In the genomic region with DNA sequence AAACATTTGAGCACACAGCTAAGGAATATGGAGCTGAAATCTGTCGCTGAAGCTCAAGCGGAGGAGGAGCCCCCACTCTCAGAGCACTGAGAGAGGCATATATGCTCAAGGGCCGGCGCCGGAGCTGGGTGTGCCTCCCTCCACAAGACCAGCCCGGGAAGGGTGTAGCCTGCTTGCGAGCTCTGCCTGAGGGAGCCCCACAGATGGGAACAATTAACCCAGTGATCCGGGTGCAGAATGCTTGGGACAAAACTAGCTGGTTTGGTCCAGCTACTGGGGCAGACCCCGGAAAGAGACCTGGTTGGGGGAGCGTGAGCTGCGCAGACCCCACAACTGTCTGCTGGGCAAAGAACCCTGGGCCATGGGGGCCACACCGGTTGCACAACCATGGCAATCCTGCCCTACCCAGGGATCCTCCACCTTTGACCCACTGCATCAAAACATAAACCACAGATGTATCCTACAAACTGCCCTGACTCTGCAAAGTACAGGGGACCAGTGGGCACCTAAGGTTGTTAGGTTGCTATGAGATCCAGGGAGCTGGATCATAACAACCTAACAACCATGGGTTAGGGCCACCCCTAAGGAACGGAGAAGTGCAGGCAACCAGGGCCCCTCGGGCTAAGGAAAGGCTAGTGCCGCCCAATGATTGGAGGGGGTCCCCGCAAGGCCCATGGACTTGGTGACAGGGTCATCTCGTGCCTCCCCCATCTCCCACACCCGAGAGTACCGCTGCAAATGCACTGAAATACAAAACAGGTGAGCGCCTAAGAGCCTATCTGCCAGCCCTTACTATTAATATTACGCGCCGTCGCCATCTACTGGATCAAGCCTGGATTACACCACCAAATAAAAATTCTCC, we compare ENCODE assay signal across 1 cellular context.
TF ChIP-seq lines count a peak whose summit lies in the region.

No MANE protein-coding gene starts in this region.

TF ChIP-seq in HepG2, 621 proteins besides CTCF, POLR2A, EP300 and RAD21 (continued from another document and continues in another):
- TF ChIP-seq ZNF790 (CRISPR knock-in tag; IDR thresholded peaks at IDR 0.05; ENCODE audit: borderline replicate concordance) (no peak), RBAK (CRISPR knock-in tag; IDR thresholded peaks at IDR 0.05) (no peak), ZNF275 (CRISPR knock-in tag; IDR thresholded peaks at IDR 0.05; ENCODE audit: borderline replicate concordance) (no peak; the same call in 1 of the 2 replicates), KDM1A (CRISPR knock-in tag; IDR thresholded peaks at IDR 0.05) (no peak), RELA (CRISPR knock-in tag; IDR thresholded peaks at IDR 0.05) (no peak), MAFK (conservative IDR thresholded peaks at IDR 0.05 in 1 of 2, IDR thresholded peaks at IDR 0.05 in 1 of 2; ENCODE audit: low read length in 2 of 2) (no peak), ZNF136 (CRISPR knock-in tag; IDR thresholded peaks at IDR 0.05; ENCODE audit: low read depth) (no peak), ZNF205 (CRISPR knock-in tag; IDR thresholded peaks at IDR 0.05) (no peak), HOXA9 (CRISPR knock-in tag; IDR thresholded peaks at IDR 0.05; ENCODE audit: borderline replicate concordance) (no peak), ZNF747 (CRISPR knock-in tag; IDR thresholded peaks at IDR 0.05; ENCODE audit: borderline replicate concordance) (no peak), CEBPG (CRISPR knock-in tag; IDR thresholded peaks at IDR 0.05) (peak; percentile 46; the same call in 1 of the 2 replicates), RARA (CRISPR knock-in tag; IDR thresholded peaks at IDR 0.05) (no peak), MYPOP (CRISPR knock-in tag; IDR thresholded peaks at IDR 0.05) (no peak), ATAD3A (CRISPR knock-in tag; IDR thresholded peaks at IDR 0.05) (no peak), NPAS2 (CRISPR knock-in tag; IDR thresholded peaks at IDR 0.05; ENCODE audit: borderline replicate concordance) (no peak), ZNF615 (CRISPR knock-in tag; IDR thresholded peaks at IDR 0.05; ENCODE audit: borderline replicate concordance) (no peak; the same call in 1 of the 2 replicates), GABPB1 (CRISPR knock-in tag; IDR thresholded peaks at IDR 0.05) (no peak), MTERF4 (CRISPR knock-in tag; IDR thresholded peaks at IDR 0.05) (no peak), GMEB2 (CRISPR knock-in tag; IDR thresholded peaks at IDR 0.05; ENCODE audit: low read depth) (no peak), SMAD1 (CRISPR knock-in tag; IDR thresholded peaks at IDR 0.05; ENCODE audit: borderline replicate concordance, low read depth) (no peak), ZNF644 (CRISPR knock-in tag; IDR thresholded peaks at IDR 0.05; ENCODE audit: low read depth) (no peak), ZNF788 (CRISPR knock-in tag; IDR thresholded peaks at IDR 0.05; ENCODE audit: borderline replicate concordance) (peak; percentile 52; the same call in 1 of the 2 replicates), ZNF879 (CRISPR knock-in tag; IDR thresholded peaks at IDR 0.05) (no peak), NR1H2 (CRISPR knock-in tag; IDR thresholded peaks at IDR 0.05; ENCODE audit: borderline replicate concordance, low read depth) (no peak), GLI4 (CRISPR knock-in tag; IDR thresholded peaks at IDR 0.05; ENCODE audit: borderline replicate concordance) (no peak), PATZ1 (CRISPR knock-in tag; IDR thresholded peaks at IDR 0.05) (peak; percentile 40; the same call in 1 of the 2 replicates), HNRNPK (IDR thresholded peaks at IDR 0.05; ENCODE audit: low read depth, low read length, poor library complexity, severe bottlenecking) (no peak), ZNF768 (CRISPR knock-in tag; IDR thresholded peaks at IDR 0.05) (no peak), CBFB (CRISPR knock-in tag; IDR thresholded peaks at IDR 0.05) (no peak), ETV6 (CRISPR knock-in tag; conservative IDR thresholded peaks at IDR 0.05) (no peak), TAF1 (CRISPR knock-in tag; IDR thresholded peaks at IDR 0.05) (no peak), KLF9 (CRISPR knock-in tag; IDR thresholded peaks at IDR 0.05; ENCODE audit: low read depth) (no peak), NR2F6 (IDR thresholded peaks at IDR 0.05) (no peak), NR2F6 (CRISPR knock-in tag; IDR thresholded peaks at IDR 0.05) (no peak), NAIF1 (CRISPR knock-in tag; IDR thresholded peaks at IDR 0.05; ENCODE audit: borderline replicate concordance) (no peak), ZIK1 (CRISPR knock-in tag; IDR thresholded peaks at IDR 0.05; ENCODE audit: borderline replicate concordance, low read depth) (no peak), FOSL1 (CRISPR knock-in tag; IDR thresholded peaks at IDR 0.05; ENCODE audit: borderline replicate concordance) (no peak), ZNF350 (CRISPR knock-in tag; IDR thresholded peaks at IDR 0.05; ENCODE audit: borderline replicate concordance, low read depth) (no peak), RBM39 (IDR thresholded peaks at IDR 0.05; ENCODE audit: low read depth, low read length, poor library complexity, severe bottlenecking) (no peak), TRIM24 (CRISPR knock-in tag; IDR thresholded peaks at IDR 0.05) (no peak), ZMYM2 (CRISPR knock-in tag; IDR thresholded peaks at IDR 0.05) (peak; percentile 75), ZNF782 (CRISPR knock-in tag; IDR thresholded peaks at IDR 0.05; ENCODE audit: borderline replicate concordance) (no peak; the same call in 1 of the 2 replicates)
- TF ChIP-seq, protein P1, sequence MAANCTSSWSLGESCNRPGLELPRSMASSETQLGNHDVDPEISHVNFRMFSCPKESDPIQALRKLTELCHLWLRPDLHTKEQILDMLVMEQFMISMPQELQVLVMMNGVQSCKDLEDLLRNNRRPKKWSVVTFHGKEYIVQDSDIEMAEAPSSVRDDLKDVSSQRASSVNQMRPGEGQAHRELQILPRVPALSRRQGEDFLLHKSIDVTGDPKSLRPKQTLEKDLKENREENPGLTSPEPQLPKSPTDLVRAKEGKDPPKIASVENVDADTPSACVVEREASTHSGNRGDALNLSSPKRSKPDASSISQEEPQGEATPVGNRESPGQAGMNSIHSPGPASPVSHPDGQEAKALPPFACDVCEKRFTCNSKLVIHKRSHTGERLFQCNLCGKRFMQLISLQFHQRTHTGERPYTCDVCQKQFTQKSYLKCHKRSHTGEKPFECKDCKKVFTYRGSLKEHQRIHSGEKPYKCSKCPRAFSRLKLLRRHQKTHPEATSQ (CRISPR knock-in tag; IDR thresholded peaks at IDR 0.05; ENCODE audit: borderline replicate concordance) = no peak
- TF ChIP-seq, protein P2, sequence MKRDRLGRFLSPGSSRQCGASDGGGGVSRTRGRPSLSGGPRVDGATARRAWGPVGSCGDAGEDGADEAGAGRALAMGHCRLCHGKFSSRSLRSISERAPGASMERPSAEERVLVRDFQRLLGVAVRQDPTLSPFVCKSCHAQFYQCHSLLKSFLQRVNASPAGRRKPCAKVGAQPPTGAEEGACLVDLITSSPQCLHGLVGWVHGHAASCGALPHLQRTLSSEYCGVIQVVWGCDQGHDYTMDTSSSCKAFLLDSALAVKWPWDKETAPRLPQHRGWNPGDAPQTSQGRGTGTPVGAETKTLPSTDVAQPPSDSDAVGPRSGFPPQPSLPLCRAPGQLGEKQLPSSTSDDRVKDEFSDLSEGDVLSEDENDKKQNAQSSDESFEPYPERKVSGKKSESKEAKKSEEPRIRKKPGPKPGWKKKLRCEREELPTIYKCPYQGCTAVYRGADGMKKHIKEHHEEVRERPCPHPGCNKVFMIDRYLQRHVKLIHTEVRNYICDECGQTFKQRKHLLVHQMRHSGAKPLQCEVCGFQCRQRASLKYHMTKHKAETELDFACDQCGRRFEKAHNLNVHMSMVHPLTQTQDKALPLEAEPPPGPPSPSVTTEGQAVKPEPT (CRISPR knock-in tag; IDR thresholded peaks at IDR 0.05; ENCODE audit: low read depth) = no peak
- TF ChIP-seq, protein P3, sequence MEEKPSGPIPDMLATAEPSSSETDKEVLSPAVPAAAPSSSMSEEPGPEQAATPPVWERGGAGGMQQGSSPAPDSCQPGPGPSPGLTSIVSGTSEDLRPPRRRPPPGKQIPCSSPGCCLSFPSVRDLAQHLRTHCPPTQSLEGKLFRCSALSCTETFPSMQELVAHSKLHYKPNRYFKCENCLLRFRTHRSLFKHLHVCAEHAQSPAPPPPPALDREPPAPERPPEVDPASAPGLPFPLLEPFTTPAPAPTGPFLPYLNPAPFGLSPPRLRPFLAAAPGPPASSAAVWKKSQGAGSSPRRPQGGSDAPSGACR (CRISPR knock-in tag; IDR thresholded peaks at IDR 0.05) = no peak
- TF ChIP-seq, protein P4, sequence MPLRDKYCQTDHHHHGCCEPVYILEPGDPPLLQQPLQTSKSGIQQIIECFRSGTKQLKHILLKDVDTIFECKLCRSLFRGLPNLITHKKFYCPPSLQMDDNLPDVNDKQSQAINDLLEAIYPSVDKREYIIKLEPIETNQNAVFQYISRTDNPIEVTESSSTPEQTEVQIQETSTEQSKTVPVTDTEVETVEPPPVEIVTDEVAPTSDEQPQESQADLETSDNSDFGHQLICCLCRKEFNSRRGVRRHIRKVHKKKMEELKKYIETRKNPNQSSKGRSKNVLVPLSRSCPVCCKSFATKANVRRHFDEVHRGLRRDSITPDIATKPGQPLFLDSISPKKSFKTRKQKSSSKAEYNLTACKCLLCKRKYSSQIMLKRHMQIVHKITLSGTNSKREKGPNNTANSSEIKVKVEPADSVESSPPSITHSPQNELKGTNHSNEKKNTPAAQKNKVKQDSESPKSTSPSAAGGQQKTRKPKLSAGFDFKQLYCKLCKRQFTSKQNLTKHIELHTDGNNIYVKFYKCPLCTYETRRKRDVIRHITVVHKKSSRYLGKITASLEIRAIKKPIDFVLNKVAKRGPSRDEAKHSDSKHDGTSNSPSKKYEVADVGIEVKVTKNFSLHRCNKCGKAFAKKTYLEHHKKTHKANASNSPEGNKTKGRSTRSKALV (CRISPR knock-in tag; IDR thresholded peaks at IDR 0.05) = 0 out of 2 replicates have a peak, but pooled peaks have one; percentile 18
- TF ChIP-seq, protein P5, sequence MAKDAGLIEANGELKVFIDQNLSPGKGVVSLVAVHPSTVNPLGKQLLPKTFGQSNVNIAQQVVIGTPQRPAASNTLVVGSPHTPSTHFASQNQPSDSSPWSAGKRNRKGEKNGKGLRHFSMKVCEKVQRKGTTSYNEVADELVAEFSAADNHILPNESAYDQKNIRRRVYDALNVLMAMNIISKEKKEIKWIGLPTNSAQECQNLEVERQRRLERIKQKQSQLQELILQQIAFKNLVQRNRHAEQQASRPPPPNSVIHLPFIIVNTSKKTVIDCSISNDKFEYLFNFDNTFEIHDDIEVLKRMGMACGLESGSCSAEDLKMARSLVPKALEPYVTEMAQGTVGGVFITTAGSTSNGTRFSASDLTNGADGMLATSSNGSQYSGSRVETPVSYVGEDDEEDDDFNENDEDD (CRISPR knock-in tag; IDR thresholded peaks at IDR 0.05; ENCODE audit: borderline replicate concordance) = no peak
- TF ChIP-seq, protein P6, sequence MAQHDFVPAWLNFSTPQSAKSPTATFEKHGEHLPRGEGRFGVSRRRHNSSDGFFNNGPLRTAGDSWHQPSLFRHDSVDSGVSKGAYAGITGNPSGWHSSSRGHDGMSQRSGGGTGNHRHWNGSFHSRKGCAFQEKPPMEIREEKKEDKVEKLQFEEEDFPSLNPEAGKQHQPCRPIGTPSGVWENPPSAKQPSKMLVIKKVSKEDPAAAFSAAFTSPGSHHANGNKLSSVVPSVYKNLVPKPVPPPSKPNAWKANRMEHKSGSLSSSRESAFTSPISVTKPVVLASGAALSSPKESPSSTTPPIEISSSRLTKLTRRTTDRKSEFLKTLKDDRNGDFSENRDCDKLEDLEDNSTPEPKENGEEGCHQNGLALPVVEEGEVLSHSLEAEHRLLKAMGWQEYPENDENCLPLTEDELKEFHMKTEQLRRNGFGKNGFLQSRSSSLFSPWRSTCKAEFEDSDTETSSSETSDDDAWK (CRISPR knock-in tag; IDR thresholded peaks at IDR 0.05) = no peak
